In genomic region chr2:215002500-215002899, GRCh38 we compare ENCODE assay signal across 9 cellular contexts.
DNase-seq lines count a peak whose midpoint lies in the region; ATAC-seq and TF ChIP-seq lines count a peak whose summit lies in the region.
"Had no signal": no experiment of that assay in that cellular context is flagged by ENCODE, and none has a peak within 500 bp of the region (broad histone marks: within the 10 kb centered on the region; RNA-seq: fewer than 3 reads in every experiment).

No MANE protein-coding gene starts in this region.

- H3K36me3 ChIP-seq in adipocyte (ENCODE audit: control insufficient read depth, insufficient read depth, low read length, severe bottlenecking) (no peaks in the 10 kb centered on the region), kidney epithelial cell (ENCODE audit: control insufficient read depth, insufficient read depth, low read length) (no peaks in the 10 kb centered on the region)

- no peaks in the 10 kb centered on the region for H3K9me3 ChIP-seq in adipocyte (ENCODE audit: control insufficient read depth, low read length)

- H3K4me1 ChIP-seq in adipocyte (ENCODE audit: control insufficient read depth, insufficient read depth, low read length) = peaks cover 13% of the 10 kb centered on the region

- intact Hi-C loops in lower leg skin (cut with DNase I; ENCODE audit: low total_unique reads) = no loop called here

- no peak for TF ChIP-seq POLR2A in lower leg skin (IDR thresholded peaks at IDR 0.05)

- H3K4me3 ChIP-seq in adipocyte (ENCODE audit: low read length) (peak overlapping the region; percentile 58), kidney epithelial cell (ENCODE audit: low read depth, low read length) (no peak overlapping the region), lower leg skin (ENCODE audit: low read depth, poor library complexity, severe bottlenecking) (no peak overlapping the region)

- TF ChIP-seq CTCF in GM20000 (IDR thresholded peaks at IDR 0.05; ENCODE audit: extremely low read depth, missing control alignments) (peak; percentile 42), kidney epithelial cell (IDR thresholded peaks at IDR 0.05; ENCODE audit: insufficient read depth, low read length, poor library complexity, severe bottlenecking) (peak; percentile 52), lower leg skin (IDR thresholded peaks at IDR 0.05) (no peak)

- H3K27me3 ChIP-seq in adipocyte (replicated peaks; ENCODE audit: control insufficient read depth, insufficient read depth, low read length) (no peaks in the 10 kb centered on the region), kidney epithelial cell (ENCODE audit: control insufficient read depth, insufficient read depth, low read length) (no peaks in the 10 kb centered on the region)

- WGBS in lower leg skin, 2 donors = 28 to 31% methylated on average over 5 of the region's 5 CpGs

- ATAC-seq in GM19023 (IDR thresholded peaks at IDR 0.05; ENCODE audit: unreplicated experiment) (no peak), HG03196 (IDR thresholded peaks at IDR 0.05; ENCODE audit: unreplicated experiment) (no peak)

- H3K9ac ChIP-seq in adipocyte (ENCODE audit: low read length) = peak overlapping the region; percentile 64

- DNase-seq in DMS153 (lab: John Stamatoyannopoulos, UW) = peak; percentile 48
- DNase-seq in GM20000 (ENCODE audit: low spot score) = peak; percentile 34
- peak; percentile 23 for DNase-seq in LoVo (ENCODE audit: low spot score)
- peak; percentile 87 for DNase-seq in adipocyte (ENCODE audit: low read depth)
- DNase-seq in kidney epithelial cell (ENCODE audit: low read depth) = peak; percentile 4
- no peak for DNase-seq in lower leg skin (ENCODE audit: low spot score in 2 of 2)
- DNase-seq: activated B cell treated with CpG ODN at 0.5 μM for 24 hours had no signal

Comparison
In these comparisons a context has a peak if more than half of its experiments do, and no peak if none do; other contexts are left out.
1. DNase-seq: peak in DMS153 (single experiment), GM20000 (single experiment), LoVo (single experiment), adipocyte (single experiment) and kidney epithelial cell (single experiment); none in lower leg skin (0 of 2).
2. CTCF ChIP-seq: peak in GM20000 (single experiment) and kidney epithelial cell (single experiment); none in lower leg skin (0 of 3).